Comparison of ENCODE assay signal across 1 cellular context in genomic region chr6:134021396-134022122, GRCh38.
TF ChIP-seq lines count a peak whose summit lies in the region.

No MANE protein-coding gene starts in this region.

TF ChIP-seq in GM23338, 12 proteins besides CTCF, POLR2A, EP300 and RAD21 (continued from another document):
- TF ChIP-seq ZNF462 (CRISPR knock-in tag; IDR thresholded peaks at IDR 0.05) (no peak), CREB1 (CRISPR knock-in tag; IDR thresholded peaks at IDR 0.05; ENCODE audit: low read depth) (no peak), REST (IDR thresholded peaks at IDR 0.05; ENCODE audit: unreplicated experiment) (no peak), NANOG (IDR thresholded peaks at IDR 0.05; ENCODE audit: borderline replicate concordance) (no peak), ZNF114 (CRISPR knock-in tag; IDR thresholded peaks at IDR 0.05) (no peak)
